In genomic region chr4:107792691-107793090, GRCh38 we compare ENCODE assay signal across 36 cellular contexts. TPM values are rescaled to one million over a fixed set of nuclear protein-coding genes. Genes with fewer than 3 reads are reported as not detected.
"Had no signal": no experiment of that assay in that cellular context is flagged by ENCODE, and none has a peak within 500 bp of the region (broad histone marks: within the 10 kb centered on the region; RNA-seq: fewer than 3 reads in every experiment).

No MANE protein-coding gene starts in this region.

- H3K4me3 ChIP-seq: adrenal gland, body of pancreas, cardiac muscle cell, colonic mucosa, gastrocnemius medialis, pancreas, prostate gland, sigmoid colon, smooth muscle cell, stomach, thyroid gland, upper lobe of left lung had no signal

- H3K4me3 Mint-ChIP-seq: activated naive CD8-positive, alpha-beta T cell treated with anti-CD3 and anti-CD28 coated beads for 36 hours; naive thymus-derived CD8-positive, alpha-beta T cell; neural crest cell; stimulated activated memory B cell treated with anti-CD40 and anti-IgM and Interleukin-4, amounts not matched to agents 10 μg/mL and 1 μg/mL and 100 μg/mL, for 72 hours; T-helper 17 cell had no signal

- H3K9me3 ChIP-seq: adrenal gland, colonic mucosa, gastrocnemius medialis, pancreas, prostate gland, thyroid gland had no signal

- FAIRE-seq: endometrium, pancreas had no signal

- H3K4me1 ChIP-seq: adrenal gland, body of pancreas, colonic mucosa, gastrocnemius medialis, pancreas, prostate gland, sigmoid colon, stomach, thyroid gland, upper lobe of left lung had no signal

- H3K36me3 Mint-ChIP-seq: activated naive CD8-positive, alpha-beta T cell treated with anti-CD3 and anti-CD28 coated beads for 36 hours; naive thymus-derived CD8-positive, alpha-beta T cell; stimulated activated memory B cell treated with anti-CD40 and anti-IgM and Interleukin-4, amounts not matched to agents 10 μg/mL and 1 μg/mL and 100 μg/mL, for 72 hours had no signal

- H3K27ac Mint-ChIP-seq: activated naive CD8-positive, alpha-beta T cell treated with anti-CD3 and anti-CD28 coated beads for 36 hours; naive thymus-derived CD8-positive, alpha-beta T cell; stimulated activated memory B cell treated with anti-CD40 and anti-IgM and Interleukin-4, amounts not matched to agents 10 μg/mL and 1 μg/mL and 100 μg/mL, for 72 hours; T-helper 17 cell had no signal

- H3K27me3 ChIP-seq: body of pancreas, cardiac muscle cell, colonic mucosa, pancreas, sigmoid colon, stomach, thyroid gland, upper lobe of left lung had no signal

- H3K4me1 Mint-ChIP-seq: activated naive CD8-positive, alpha-beta T cell treated with anti-CD3 and anti-CD28 coated beads for 36 hours; naive thymus-derived CD8-positive, alpha-beta T cell; neural crest cell; stimulated activated memory B cell treated with anti-CD40 and anti-IgM and Interleukin-4, amounts not matched to agents 10 μg/mL and 1 μg/mL and 100 μg/mL, for 72 hours; T-helper 17 cell had no signal

- H3K9me3 Mint-ChIP-seq: activated naive CD8-positive, alpha-beta T cell treated with anti-CD3 and anti-CD28 coated beads for 36 hours; neural crest cell; stimulated activated memory B cell treated with anti-CD40 and anti-IgM and Interleukin-4, amounts not matched to agents 10 μg/mL and 1 μg/mL and 100 μg/mL, for 72 hours had no signal

- H3K36me3 ChIP-seq: adrenal gland, cardiac muscle cell, colonic mucosa, gastrocnemius medialis, pancreas, prostate gland, sigmoid colon, stomach, thyroid gland, upper lobe of left lung had no signal

- H3K27ac ChIP-seq: adrenal gland, body of pancreas, cardiac muscle cell, colonic mucosa, gastrocnemius medialis, pancreas, prostate gland, sigmoid colon, stomach, thyroid gland, upper lobe of left lung, VCaP had no signal

- DNase-seq: activated CD4-positive, alpha-beta T cell treated with anti-CD3 and anti-CD28 coated beads for 4 hours; activated CD4-positive, alpha-beta T cell treated with anti-CD3 and anti-CD28 coated beads, Interleukin-2, amount 50 U/mL, for 4 hours; activated effector memory CD4-positive, alpha-beta T cell treated with Interleukin-2 at 50 U/mL for 16 hours; activated naive CD4-positive, alpha-beta T cell treated with Interleukin-2 at 50 U/mL for 16 hours; activated naive CD8-positive, alpha-beta T cell treated with anti-CD3 and anti-CD28 coated beads for 36 hours; activated T-cell treated with anti-CD3 and anti-CD28 coated beads for 4 hours; adrenal gland; aorta; body of pancreas; cerebellar nuclear complex; colonic mucosa; effector CD8-positive, alpha-beta T cell; gastrocnemius medialis; glutamatergic neuron; islet precursor cell; left ventricle myocardium superior; naive thymus-derived CD8-positive, alpha-beta T cell; nucleus accumbens; pancreas; retina; sigmoid colon; stimulated activated CD4-positive, alpha-beta T cell treated with anti-CD3 and anti-CD28 coated beads, Interleukin-1b, Interleukin-23, amount 100 ng/mL, for 48 hours; stimulated activated CD4-positive, alpha-beta T cell treated with anti-CD3 and anti-CD28 coated beads, Interleukin-4, amount 100 ng/mL, for 4 hours; stimulated activated CD8-positive, alpha-beta memory T cell treated with anti-CD3 and anti-CD28 coated beads, Interleukin-4, amount 100 ng/mL, for 48 hours; stomach; T-helper 17 cell; T1000; thyroid gland; upper lobe of left lung had no signal

- ATAC-seq: body of pancreas; gastrocnemius medialis; left ventricle myocardium superior; naive thymus-derived CD8-positive, alpha-beta T cell; pancreas; stimulated activated memory B cell treated with anti-CD40 and anti-IgM and Interleukin-4, amounts not matched to agents 10 μg/mL and 1 μg/mL and 100 μg/mL, for 72 hours; T-helper 17 cell had no signal

RNA-seq across cellular contexts. Expression of gene SGMS2, which starts 32.0 kb away (rescaled TPM):
- total RNA-seq: naive thymus-derived CD8-positive, alpha-beta T cell had no signal
